Comparison of ENCODE assay signal across 17 cellular contexts in the genomic region with DNA sequence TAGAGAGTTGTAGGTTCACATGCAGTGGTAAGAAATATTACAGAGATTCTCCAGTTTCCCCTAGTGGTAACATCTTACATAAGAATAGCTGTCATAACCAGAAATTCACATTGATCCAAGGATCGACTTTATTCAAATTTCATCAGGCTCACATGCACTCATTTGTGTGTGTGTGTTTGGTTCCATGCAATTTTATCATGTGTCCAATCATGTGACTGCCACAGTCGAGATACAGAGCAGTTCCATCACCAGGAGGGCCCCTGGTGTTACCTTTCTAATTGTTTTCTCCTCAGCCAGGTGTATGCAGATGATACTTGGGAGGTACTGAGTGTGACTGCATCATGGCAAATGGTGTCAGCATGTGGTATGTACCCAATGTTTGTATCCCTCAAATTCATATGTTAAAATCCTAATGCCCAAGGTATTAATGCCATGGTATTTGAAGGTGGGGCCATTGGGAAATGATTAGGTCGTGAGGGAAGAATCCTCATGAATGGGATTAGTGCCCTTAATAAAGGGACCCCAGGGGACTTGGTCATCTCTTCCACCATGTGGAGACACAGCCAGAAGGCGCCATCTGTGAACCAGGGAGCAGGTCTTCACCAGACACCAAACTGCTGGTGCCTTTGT.
DNase-seq lines count a peak whose midpoint lies in the region; ATAC-seq and TF ChIP-seq lines count a peak whose summit lies in the region.
"Had no signal": no experiment of that assay in that cellular context is flagged by ENCODE, and none has a peak within 500 bp of the region (broad histone marks: within the 10 kb centered on the region; RNA-seq: fewer than 3 reads in every experiment).

No MANE protein-coding gene starts in this region.

- no peak overlapping the region for H3K4me3 ChIP-seq in Caco-2 (ENCODE audit: low read depth, low read length)
- H3K4me3 ChIP-seq in hepatocyte: no peak overlapping the region
- no peak overlapping the region for H3K4me3 ChIP-seq in trophoblast cell (ENCODE audit: low read depth, low read length)
- no peak overlapping the region for H3K4me3 ChIP-seq in SJCRH30
- H3K4me3 ChIP-seq: BLaER1 treated with 17β-estradiol and CSF1 and Interleukin-3, amounts not matched to agents 10 nM and 100 nM had no signal

- no peaks in the 10 kb centered on the region for H3K79me2 ChIP-seq in hepatocyte
- H3K79me2 ChIP-seq in trophoblast cell (ENCODE audit: control insufficient read depth, insufficient read depth, low read length, poor library complexity): peaks cover 3% of the 10 kb centered on the region

- no peak overlapping the region for H4K8ac ChIP-seq in trophoblast cell (ENCODE audit: low read depth, low read length)

- no TSS peak for BruUV-seq in Caco-2 (replicated peaks; lab: Mats Ljungman, UMichigan)

- POLR2A ChIA-PET in Caco-2 (lab: Charles Lee): no interaction called here

- H3K9me3 ChIP-seq in Caco-2: peaks cover 3% of the 10 kb centered on the region; the same call in 1 of the 2 replicates
- no peaks in the 10 kb centered on the region for H3K9me3 ChIP-seq in hepatocyte (ENCODE audit: low read depth)
- H3K9me3 ChIP-seq in trophoblast cell (ENCODE audit: insufficient read depth, low read depth, low read length): no peaks in the 10 kb centered on the region
- no peaks in the 10 kb centered on the region for H3K9me3 ChIP-seq in SJCRH30 (replicated peaks)
- H3K9me3 ChIP-seq: BLaER1 treated with 17β-estradiol and CSF1 and Interleukin-3, amounts not matched to agents 10 nM and 100 nM had no signal

- no peak overlapping the region for H3K23ac ChIP-seq in trophoblast cell (ENCODE audit: low read length)

- peaks cover 15% of the 10 kb centered on the region for H3K4me1 ChIP-seq in Caco-2
- peaks cover 36% of the 10 kb centered on the region for H3K4me1 ChIP-seq in hepatocyte (ENCODE audit: insufficient read depth)
- peaks cover 23 to 37% of the 10 kb centered on the region in 2 experiments for H3K4me1 ChIP-seq in trophoblast cell (ENCODE audit: control insufficient read depth in 1 of 2, insufficient read depth in 2 of 2, low read length in 2 of 2)
- H3K4me1 ChIP-seq in SJCRH30: no peaks in the 10 kb centered on the region

- H2BK5ac ChIP-seq in trophoblast cell (ENCODE audit: low read depth, low read length, poor library complexity): peak overlapping the region; percentile 46

- H3K9me3 Mint-ChIP-seq in Caco-2 (ENCODE audit: unreplicated experiment): no peaks in the 10 kb centered on the region
- H3K9me3 Mint-ChIP-seq in chondrocyte (ENCODE audit: low read depth): peaks cover 6% of the 10 kb centered on the region
- H3K9me3 Mint-ChIP-seq: HFFc6 had no signal

- no peaks in the 10 kb centered on the region for H3K27me3 Mint-ChIP-seq in Caco-2 (ENCODE audit: insufficient read depth, unreplicated experiment)
- peaks cover 2% of the 10 kb centered on the region for H3K27me3 Mint-ChIP-seq in chondrocyte (ENCODE audit: low read depth)
- H3K27me3 Mint-ChIP-seq: CD4-positive, CD25-positive, alpha-beta regulatory T cell had no signal

- H4K12ac ChIP-seq in trophoblast cell (ENCODE audit: low read depth, low read length): no peak overlapping the region

- ATAC-seq in GM18868 (IDR thresholded peaks at IDR 0.05; ENCODE audit: unreplicated experiment) (no peak), HG02981 (IDR thresholded peaks at IDR 0.05; ENCODE audit: unreplicated experiment) (no peak)

- H4K20me1 ChIP-seq in hepatocyte (ENCODE audit: insufficient read depth, poor library complexity, severe bottlenecking): no peaks in the 10 kb centered on the region
- H4K20me1 ChIP-seq: BLaER1 treated with 17β-estradiol and CSF1 and Interleukin-3, amounts not matched to agents 10 nM and 100 nM had no signal

- DNase-seq in Caco-2 (no peak), chondrocyte (ENCODE audit: low spot score) (no peak), hepatocyte (ENCODE audit: low spot score) (no peak), trophoblast cell (no peak), SJCRH30 (no peak), NCI-H146 (lab: John Stamatoyannopoulos, UW) (no peak)
- DNase-seq: 8988T; ACHN; Calu3; CD4-positive, CD25-positive, alpha-beta regulatory T cell; DMS 273 treated with DMSO at 0.1 percent for 48 hours; DMS79; HCEC 1CT; HFFc6 had no signal

- CTCF ChIA-PET in Caco-2 (lab: Charles Lee): no interaction called here

- no peaks in the 10 kb centered on the region for H3K9me2 ChIP-seq in hepatocyte (replicated peaks; ENCODE audit: insufficient read depth)

- H3K9ac ChIP-seq in trophoblast cell (ENCODE audit: low read length): no peak overlapping the region
- H3K9ac ChIP-seq: BLaER1 treated with 17β-estradiol and CSF1 and Interleukin-3, amounts not matched to agents 10 nM and 100 nM had no signal

- intact Hi-C loops in Caco-2 (cut with micrococcal nuclease; ENCODE audit: unreplicated experiment): no loop called here

- no peak overlapping the region for H3K4ac ChIP-seq in trophoblast cell (ENCODE audit: low read depth, low read length)

- H3K4me2 ChIP-seq in hepatocyte: peak overlapping the region; percentile 2
- no peak overlapping the region for H3K4me2 ChIP-seq in trophoblast cell (ENCODE audit: low read length)
- H3K4me2 ChIP-seq: BLaER1 treated with 17β-estradiol and CSF1 and Interleukin-3, amounts not matched to agents 10 nM and 100 nM had no signal

- H3K79me1 ChIP-seq in trophoblast cell (ENCODE audit: low read length): peaks cover 28% of the 10 kb centered on the region

- H3K18ac ChIP-seq in trophoblast cell (ENCODE audit: low read length): no peak overlapping the region

- peak overlapping the region; percentile 32 for H3K27ac Mint-ChIP-seq in Caco-2 (ENCODE audit: unreplicated experiment)
- no peak overlapping the region for H3K27ac Mint-ChIP-seq in chondrocyte (ENCODE audit: unreplicated experiment)
- H3K27ac Mint-ChIP-seq: CD4-positive, CD25-positive, alpha-beta regulatory T cell; HFFc6 had no signal

- H2AFZ ChIP-seq in hepatocyte (no peak overlapping the region), trophoblast cell (ENCODE audit: insufficient read depth, low read length, poor library complexity) (no peak overlapping the region)

- peak overlapping the region; percentile 11 for H4K91ac ChIP-seq in trophoblast cell (ENCODE audit: low read depth, low read length)

- H3K4me1 Mint-ChIP-seq in Caco-2 (ENCODE audit: low read depth, unreplicated experiment) (no peaks in the 10 kb centered on the region), chondrocyte (ENCODE audit: low read depth) (peaks cover 9% of the 10 kb centered on the region)
- H3K4me1 Mint-ChIP-seq: CD4-positive, CD25-positive, alpha-beta regulatory T cell had no signal

- peak overlapping the region; percentile 47 for H2BK120ac ChIP-seq in trophoblast cell (ENCODE audit: insufficient read depth, low read length, poor library complexity)

- H3K27me3 ChIP-seq in Caco-2 (replicated peaks; ENCODE audit: control insufficient read depth, insufficient read depth, low read length) (no peaks in the 10 kb centered on the region), hepatocyte (no peaks in the 10 kb centered on the region), trophoblast cell (ENCODE audit: insufficient read depth, low read length) (no peaks in the 10 kb centered on the region), SJCRH30 (no peaks in the 10 kb centered on the region)
- H3K27me3 ChIP-seq: BLaER1 treated with 17β-estradiol and CSF1 and Interleukin-3, amounts not matched to agents 10 nM and 100 nM had no signal

- H2AK5ac ChIP-seq in trophoblast cell (ENCODE audit: low read length): peak overlapping the region; percentile 59

- WGBS in hepatocyte (ENCODE audit: low lambda C conversion rate, missing lambda C conversion rate): 81% methylated on average over 4 of the region's 4 CpGs
- no CpG with 5 or more reads among the region's 4 CpGs for WGBS in trophoblast cell (ENCODE audit: extremely low coverage, insufficient coverage, insufficient read length)

- H3K27ac ChIP-seq in hepatocyte (peak overlapping the region; percentile 89), trophoblast cell (ENCODE audit: low read depth, low read length) (peak overlapping the region; percentile 40), SJCRH30 (no peak overlapping the region)
- H3K27ac ChIP-seq: BLaER1 treated with 17β-estradiol and CSF1 and Interleukin-3, amounts not matched to agents 10 nM and 100 nM had no signal

- no peak overlapping the region for H3K4me3 Mint-ChIP-seq in Caco-2 (ENCODE audit: unreplicated experiment)
- no peak overlapping the region for H3K4me3 Mint-ChIP-seq in chondrocyte (ENCODE audit: unreplicated experiment)
- H3K4me3 Mint-ChIP-seq: CD4-positive, CD25-positive, alpha-beta regulatory T cell; HFFc6 had no signal

- H3K14ac ChIP-seq in trophoblast cell (ENCODE audit: low read length): no peak overlapping the region

- H3K36me3 ChIP-seq in Caco-2 (ENCODE audit: control insufficient read depth, insufficient read depth, low read length): no peaks in the 10 kb centered on the region
- H3K36me3 ChIP-seq in hepatocyte (replicated peaks; ENCODE audit: insufficient read depth, low read depth): no peaks in the 10 kb centered on the region
- no peaks in the 10 kb centered on the region for H3K36me3 ChIP-seq in trophoblast cell (ENCODE audit: control insufficient read depth in 1 of 2, insufficient read depth in 2 of 2, low read length in 2 of 2)
- H3K36me3 ChIP-seq in SJCRH30: no peaks in the 10 kb centered on the region
- H3K36me3 ChIP-seq: BLaER1 treated with 17β-estradiol and CSF1 and Interleukin-3, amounts not matched to agents 10 nM and 100 nM had no signal

- H3K36me3 Mint-ChIP-seq in Caco-2 (ENCODE audit: insufficient read depth, unreplicated experiment) (no peaks in the 10 kb centered on the region), chondrocyte (ENCODE audit: low read depth) (no peaks in the 10 kb centered on the region)
- H3K36me3 Mint-ChIP-seq: CD4-positive, CD25-positive, alpha-beta regulatory T cell had no signal

- peak overlapping the region; percentile 91 for H2BK12ac ChIP-seq in trophoblast cell (ENCODE audit: low read length)

- TF ChIP-seq CTCF in Caco-2 (IDR thresholded peaks at IDR 0.05; ENCODE audit: insufficient read depth in 1 of 2, low read depth in 1 of 2, low read length in 1 of 2, severe bottlenecking in 1 of 2, unreplicated experiment in 1 of 2) (no peak), chondrocyte (IDR thresholded peaks at IDR 0.05) (peak; percentile 15), hepatocyte (IDR thresholded peaks at IDR 0.05; ENCODE audit: poor library complexity) (no peak)
